Comparison of ENCODE assay signal across 13 cellular contexts in the genomic region with DNA sequence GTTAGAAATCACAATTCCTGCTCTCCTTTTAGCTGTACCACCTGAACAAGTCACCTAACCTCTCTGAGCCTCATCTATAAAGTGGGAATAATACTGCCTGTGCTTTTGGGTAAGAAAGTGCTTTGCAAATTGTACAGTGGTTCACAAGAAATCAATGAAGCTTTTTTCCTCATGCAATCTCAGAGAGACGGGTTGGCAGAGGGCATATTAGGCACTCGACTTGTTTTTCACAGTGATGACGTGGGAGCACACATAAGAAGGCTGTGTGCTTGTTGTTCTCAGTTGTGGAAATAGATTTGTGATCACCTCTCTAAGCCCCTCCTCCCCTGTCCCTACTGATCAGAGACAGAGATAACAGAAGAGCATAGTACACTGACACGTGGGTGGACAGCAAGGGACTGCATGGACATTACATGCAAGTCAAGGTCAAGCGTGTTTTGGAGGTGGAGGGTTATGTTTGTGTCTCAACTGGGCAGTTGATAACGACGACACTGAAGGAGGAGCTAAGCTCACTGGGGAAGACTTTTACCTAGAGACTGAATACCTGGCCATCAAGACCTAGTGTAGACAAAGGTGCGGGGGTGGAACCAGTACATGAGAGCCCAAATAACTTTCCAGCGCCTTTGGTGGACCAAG. TPM values are rescaled to one million over a fixed set of nuclear protein-coding genes. Genes with fewer than 3 reads are reported as not detected.
DNase-seq lines count a peak whose midpoint lies in the region; ATAC-seq and TF ChIP-seq lines count a peak whose summit lies in the region.
"Had no signal": no experiment of that assay in that cellular context is flagged by ENCODE, and none has a peak within 500 bp of the region (broad histone marks: within the 10 kb centered on the region; RNA-seq: fewer than 3 reads in every experiment).

No MANE protein-coding gene starts in this region.

- no peak for TF ChIP-seq EP300 in stomach (IDR thresholded peaks at IDR 0.05)

- no peaks in the 10 kb centered on the region for H3K27me3 ChIP-seq in OCI-LY1 (ENCODE audit: insufficient read depth, low read length)
- peaks cover 11% of the 10 kb centered on the region for H3K27me3 ChIP-seq in iPS-15b (ENCODE audit: control insufficient read depth, insufficient read depth, low read length)
- no peaks in the 10 kb centered on the region for H3K27me3 ChIP-seq in stomach
- H3K27me3 ChIP-seq: uterus had no signal

- H3K4me1 Mint-ChIP-seq in activated T-cell treated with anti-CD3 and anti-CD28 coated beads, Interleukin-2, amount 50 U/mL, for 4 hours (ENCODE audit: low read depth): peaks cover 9% of the 10 kb centered on the region
- peaks cover 18% of the 10 kb centered on the region for H3K4me1 Mint-ChIP-seq in activated T-cell treated with anti-CD3 and anti-CD28 coated beads, Interleukin-2, amount 50 U/mL, for 24 hours (ENCODE audit: low read depth)

- H3K27me3 Mint-ChIP-seq in activated T-cell treated with anti-CD3 and anti-CD28 coated beads, Interleukin-2, amount 50 U/mL, for 4 hours (ENCODE audit: low read depth): peaks cover 6% of the 10 kb centered on the region
- peaks cover 40% of the 10 kb centered on the region for H3K27me3 Mint-ChIP-seq in activated T-cell treated with anti-CD3 and anti-CD28 coated beads, Interleukin-2, amount 50 U/mL, for 24 hours

- no peak overlapping the region for H3K27ac Mint-ChIP-seq in activated T-cell treated with anti-CD3 and anti-CD28 coated beads, Interleukin-2, amount 50 U/mL, for 24 hours

- peak overlapping the region; percentile 1 for H3K4me3 Mint-ChIP-seq in activated T-cell treated with anti-CD3 and anti-CD28 coated beads, Interleukin-2, amount 50 U/mL, for 4 hours
- H3K4me3 Mint-ChIP-seq in activated T-cell treated with anti-CD3 and anti-CD28 coated beads, Interleukin-2, amount 50 U/mL, for 24 hours: no peak overlapping the region

- intact Hi-C loops in stomach (cut with DNase I; ENCODE audit: low total_unique reads): no loop called here

- H3K4me3 ChIP-seq in OCI-LY1 (ENCODE audit: low read depth, low read length, poor library complexity, severe bottlenecking) (no peak overlapping the region), iPS-15b (ENCODE audit: low read depth, low read length) (no peak overlapping the region), stomach (no peak overlapping the region)
- H3K4me3 ChIP-seq: lung, uterus had no signal

- no peak for ATAC-seq in activated T-cell treated with anti-CD3 and anti-CD28 coated beads, Interleukin-2, amount 50 U/mL, for 4 hours
- ATAC-seq in HG02852 (IDR thresholded peaks at IDR 0.05; ENCODE audit: unreplicated experiment): no peak

- H3K9ac ChIP-seq in OCI-LY1 (ENCODE audit: low read length) (no peak overlapping the region), iPS-15b (ENCODE audit: low read depth, low read length) (peak overlapping the region; percentile 13)

- 38 to 58% (median 44%) methylated on average over 8 to 9 of the region's 9 CpGs for WGBS in stomach, 5 donors

- H3K9me2 ChIP-seq in OCI-LY1 (ENCODE audit: low read depth, low read length): no peaks in the 10 kb centered on the region

- TF ChIP-seq CTCF in OCI-LY1 (IDR thresholded peaks at IDR 0.05; ENCODE audit: low read length) (no peak), stomach (IDR thresholded peaks at IDR 0.05) (no peak)

- H3K27ac ChIP-seq in OCI-LY1 (ENCODE audit: low read depth, low read length, poor library complexity, severe bottlenecking) (no peak overlapping the region), stomach (peak overlapping the region; percentile 82 to 96 (median 87))
- H3K27ac ChIP-seq: uterus had no signal

- H2AFZ ChIP-seq in OCI-LY1 (ENCODE audit: low read length): no peak overlapping the region

- no peaks in the 10 kb centered on the region for H3K9me3 Mint-ChIP-seq in activated T-cell treated with anti-CD3 and anti-CD28 coated beads, Interleukin-2, amount 50 U/mL, for 4 hours
- no peaks in the 10 kb centered on the region for H3K9me3 Mint-ChIP-seq in activated T-cell treated with anti-CD3 and anti-CD28 coated beads, Interleukin-2, amount 50 U/mL, for 24 hours

- no peaks in the 10 kb centered on the region for H3K36me3 Mint-ChIP-seq in activated T-cell treated with anti-CD3 and anti-CD28 coated beads, Interleukin-2, amount 50 U/mL, for 4 hours (ENCODE audit: insufficient read depth)
- H3K36me3 Mint-ChIP-seq in activated T-cell treated with anti-CD3 and anti-CD28 coated beads, Interleukin-2, amount 50 U/mL, for 24 hours (ENCODE audit: low read depth): no peaks in the 10 kb centered on the region

- no peak for TF ChIP-seq POLR2A in stomach (IDR thresholded peaks at IDR 0.05)

- H3K36me3 ChIP-seq in OCI-LY1 (ENCODE audit: insufficient read depth, low read length): no peaks in the 10 kb centered on the region
- peaks cover 2% of the 10 kb centered on the region for H3K36me3 ChIP-seq in iPS-15b (ENCODE audit: control insufficient read depth, insufficient read depth, low read length)
- H3K36me3 ChIP-seq in stomach: no peaks in the 10 kb centered on the region
- H3K36me3 ChIP-seq: uterus had no signal

- no peak for DNase-seq in activated T-cell treated with anti-CD3 and anti-CD28 coated beads, Interleukin-2, amount 50 U/mL, for 4 hours
- no peak for DNase-seq in activated T-cell treated with anti-CD3 and anti-CD28 coated beads, Interleukin-2, amount 50 U/mL, for 24 hours
- no peak for DNase-seq in stomach
- no peak for DNase-seq in NCI-H345 (lab: John Stamatoyannopoulos, UW)
- no peak for DNase-seq in NCI-H524 treated with DMSO at 0.1 percent for 48 hours (lab: John Stamatoyannopoulos, UW)
- DNase-seq: cortex of kidney, KG1, posterior cingulate gyrus, uterus had no signal

- H3K4me1 ChIP-seq in OCI-LY1 (ENCODE audit: insufficient read depth, low read length, severe bottlenecking) (peaks cover 39% of the 10 kb centered on the region), iPS-15b (ENCODE audit: control insufficient read depth, insufficient read depth, low read length) (peaks cover 23% of the 10 kb centered on the region), stomach (peaks cover 32 to 50% (median 37%) of the 10 kb centered on the region in 4 donors)
- H3K4me1 ChIP-seq: uterus had no signal

- H3K79me2 ChIP-seq in OCI-LY1 (ENCODE audit: insufficient read depth, low read length): no peaks in the 10 kb centered on the region

- H4K20me1 ChIP-seq in OCI-LY1 (ENCODE audit: insufficient read depth, low read length): no peaks in the 10 kb centered on the region

- no peaks in the 10 kb centered on the region for H3K9me3 ChIP-seq in OCI-LY1 (ENCODE audit: low read length)
- H3K9me3 ChIP-seq in iPS-15b (ENCODE audit: control insufficient read depth, insufficient read depth, low read length): no peaks in the 10 kb centered on the region
- no peaks in the 10 kb centered on the region for H3K9me3 ChIP-seq in stomach
- H3K9me3 ChIP-seq: uterus had no signal

- 0 out of 2 replicates have a peak overlapping the region, but pooled peaks have one; percentile 82 for H3K4me2 ChIP-seq in OCI-LY1 (ENCODE audit: low read length)

- H3F3A ChIP-seq in OCI-LY1 (ENCODE audit: insufficient read depth, low read length): peaks cover 3% of the 10 kb centered on the region; the same call in 1 of the 2 replicates

RNA-seq across cellular contexts. Expression of gene GPT2, which starts 1.7 kb away (rescaled TPM):
- 10 to 100 TPM in 2 of 3 donors, 1 to 10 TPM in 1; 8.8 to 18.1 (median 11.2) TPM for total RNA-seq in activated T-cell treated with anti-CD3 and anti-CD28 coated beads, Interleukin-2, amount 50 U/mL, for 4 hours
- total RNA-seq in stomach: 100 to 1,000 TPM in 1 of 5 donors, 10 to 100 TPM in 4; 29.2 to 167 (median 50.2) TPM
- 10 to 100 TPM; 63.3 to 75.3 (median 69.7) TPM for polyA plus RNA-seq in stomach

RNA-seq across cellular contexts. Expression of gene C16orf87, which starts 51.4 kb away (rescaled TPM):
- 10 to 100 TPM; 19.5 to 24.8 (median 22.4) TPM for total RNA-seq in activated T-cell treated with anti-CD3 and anti-CD28 coated beads, Interleukin-2, amount 50 U/mL, for 4 hours
- 10 to 100 TPM in 2 of 5 donors, 1 to 10 TPM in 2, not detected in 1; 1.3 to 16.2 (median 8.4) TPM for total RNA-seq in stomach
- polyA plus RNA-seq in stomach: 1 to 10 TPM; 2.7 to 3.9 (median 3.7) TPM
